Comparison of ENCODE assay signal across 18 cellular contexts in the genomic region with DNA sequence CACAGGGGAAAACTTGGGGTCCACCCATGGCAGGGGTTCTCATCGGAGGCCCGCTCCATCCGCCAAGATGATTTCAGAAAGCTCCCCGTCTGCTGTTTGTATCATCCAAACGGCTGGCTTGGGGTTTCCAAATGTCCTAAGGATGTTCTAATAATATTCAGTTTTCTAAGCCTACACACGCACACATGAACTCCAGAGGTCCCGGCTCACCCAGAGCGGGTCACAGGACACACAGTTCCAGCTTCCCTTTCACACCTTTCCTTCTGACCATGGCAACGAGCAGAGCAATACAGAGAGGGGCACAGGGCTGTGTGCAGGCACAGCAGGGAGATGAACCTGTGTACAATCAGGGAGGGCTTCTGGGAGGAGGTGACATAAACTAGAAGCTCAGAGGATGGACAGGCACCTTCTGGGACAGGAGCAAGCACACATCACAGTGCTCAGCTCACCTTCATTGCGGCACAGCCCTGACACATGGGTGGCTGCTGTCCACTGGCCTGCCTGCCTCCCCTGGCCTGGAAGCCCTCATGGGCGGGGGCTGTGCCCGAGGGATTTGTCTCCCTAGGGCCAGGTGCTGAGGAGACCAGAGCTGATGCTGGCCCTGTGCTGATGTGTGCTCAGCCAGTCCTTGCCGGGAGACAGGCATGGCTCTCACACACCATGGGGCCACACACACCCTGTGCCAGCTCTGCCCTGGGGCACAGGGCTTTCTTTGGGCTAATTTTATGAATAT. TPM values are rescaled to one million over a fixed set of nuclear protein-coding genes. Genes with fewer than 3 reads are reported as not detected.
DNase-seq lines count a peak whose midpoint lies in the region; ATAC-seq and TF ChIP-seq lines count a peak whose summit lies in the region.
"Had no signal": no experiment of that assay in that cellular context is flagged by ENCODE, and none has a peak within 500 bp of the region (broad histone marks: within the 10 kb centered on the region; RNA-seq: fewer than 3 reads in every experiment).

No MANE protein-coding gene starts in this region.

- H3K9me3 ChIP-seq in heart right ventricle: no peaks in the 10 kb centered on the region
- H3K9me3 ChIP-seq in mucosa of stomach (ENCODE audit: control insufficient read depth, low read length): no peaks in the 10 kb centered on the region
- no peaks in the 10 kb centered on the region for H3K9me3 ChIP-seq in suprapubic skin
- H3K9me3 ChIP-seq in effector memory CD4-positive, alpha-beta T cell (ENCODE audit: control insufficient read depth, low read length): no peaks in the 10 kb centered on the region

- H3K27ac ChIP-seq in RWPE1 (peak overlapping the region; percentile 57), heart right ventricle (peak overlapping the region; percentile 25 to 74 (median 64)), suprapubic skin (peak overlapping the region; percentile 22)
- H3K27ac ChIP-seq in effector memory CD4-positive, alpha-beta T cell (ENCODE audit: insufficient read depth, low read length, poor library complexity, severe bottlenecking): no peak overlapping the region
- H3K27ac ChIP-seq: parathyroid adenoma, skin epidermis had no signal

- no peak for TF ChIP-seq POLR2A in suprapubic skin (IDR thresholded peaks at IDR 0.05)

- CTCF ChIA-PET in RWPE1 (lab: Yijun Ruan, JAX): no interaction called here

- 69 to 75% methylated on average over 13 of the region's 13 CpGs for WGBS in heart right ventricle, 2 donors
- WGBS in suprapubic skin: 76% methylated on average over 10 of the region's 13 CpGs

- POLR2A ChIA-PET in RWPE1 (lab: Yijun Ruan, JAX; ENCODE audit: low non-redundant PET): no interaction called here

- H3K27me3 ChIP-seq in heart right ventricle (no peaks in the 10 kb centered on the region), mucosa of stomach (ENCODE audit: control insufficient read depth, insufficient read depth, low read length) (no peaks in the 10 kb centered on the region), suprapubic skin (peaks cover 14% of the 10 kb centered on the region)
- no peaks in the 10 kb centered on the region for H3K27me3 ChIP-seq in effector memory CD4-positive, alpha-beta T cell (replicated peaks; ENCODE audit: control insufficient read depth, insufficient read depth, low read length, poor library complexity, severe bottlenecking)

- ATAC-seq in heart right ventricle (peak in 7 of 8 donors; percentile 7 to 66 (median 27)), GM18498 (IDR thresholded peaks at IDR 0.05; ENCODE audit: unreplicated experiment) (no peak)
- ATAC-seq: naive thymus-derived CD4-positive, alpha-beta T cell had no signal

- DNase-seq in RWPE1 (ENCODE audit: low spot score) (no peak), heart right ventricle (no peak), suprapubic skin (ENCODE audit: low spot score in 2 of 2) (no peak), inferior parietal cortex (ENCODE audit: extremely low spot score) (no peak)
- DNase-seq in effector memory CD4-positive, alpha-beta T cell: no peak
- no peak for DNase-seq in activated naive CD4-positive, alpha-beta T cell treated with Interleukin-2 at 50 U/mL for 16 hours
- DNase-seq: activated naive CD8-positive, alpha-beta T cell treated with anti-CD3 and anti-CD28 coated beads for 36 hours; AML-193; glutamatergic neuron; HFFc6; naive thymus-derived CD4-positive, alpha-beta T cell; NCI-H2107; RPMI8226; stimulated activated CD4-positive, alpha-beta T cell treated with anti-CD3 and anti-CD28 coated beads, Interleukin-2, amount 100 ng/mL, for 48 hours had no signal

- H3K4me1 ChIP-seq in heart right ventricle: peaks cover 4 to 39% (median 24%) of the 10 kb centered on the region in 9 donors
- peaks cover 42% of the 10 kb centered on the region for H3K4me1 ChIP-seq in mucosa of stomach (ENCODE audit: control insufficient read depth, insufficient read depth, low read length)
- H3K4me1 ChIP-seq in suprapubic skin: peaks cover 13% of the 10 kb centered on the region
- no peaks in the 10 kb centered on the region for H3K4me1 ChIP-seq in effector memory CD4-positive, alpha-beta T cell (ENCODE audit: control insufficient read depth, insufficient read depth, low read length, poor library complexity, severe bottlenecking)
- H3K4me1 ChIP-seq: parathyroid adenoma had no signal

- H3K36me3 ChIP-seq in heart right ventricle: no peaks in the 10 kb centered on the region
- H3K36me3 ChIP-seq in mucosa of stomach (ENCODE audit: control insufficient read depth, insufficient read depth, low read length): no peaks in the 10 kb centered on the region
- no peaks in the 10 kb centered on the region for H3K36me3 ChIP-seq in suprapubic skin
- H3K36me3 ChIP-seq in effector memory CD4-positive, alpha-beta T cell (ENCODE audit: control insufficient read depth, insufficient read depth, low read length): no peaks in the 10 kb centered on the region

- H3K9ac ChIP-seq in mucosa of stomach (ENCODE audit: low read length): peak overlapping the region; percentile 58
- H3K9ac ChIP-seq: parathyroid adenoma had no signal

- H3K4me3 ChIP-seq in heart right ventricle (no peak overlapping the region), mucosa of stomach (ENCODE audit: low read length) (peak overlapping the region; percentile 38), suprapubic skin (no peak overlapping the region)
- H3K4me3 ChIP-seq in effector memory CD4-positive, alpha-beta T cell (ENCODE audit: insufficient read depth, low read depth, low read length, poor library complexity, severe bottlenecking): no peak overlapping the region
- H3K4me3 ChIP-seq: skin epidermis had no signal

- TF ChIP-seq CTCF in RWPE1 (conservative IDR thresholded peaks at IDR 0.05; ENCODE audit: low read depth): no peak
- TF ChIP-seq CTCF in heart right ventricle (IDR thresholded peaks at IDR 0.05): no peak
- no peak for TF ChIP-seq CTCF in suprapubic skin (IDR thresholded peaks at IDR 0.05)

- intact Hi-C loops in heart right ventricle (cut with DNase I): no loop called here

- no peak for TF ChIP-seq EP300 in suprapubic skin (IDR thresholded peaks at IDR 0.05)

RNA-seq across cellular contexts. Expression of gene ABLIM2, which starts 44.8 kb away (rescaled TPM):
- total RNA-seq in heart right ventricle (10 to 100 TPM; 11.6 to 27.8 (median 17.7) TPM), suprapubic skin (10 to 100 TPM; 11.2 to 16.9 (median 13.3) TPM)
- 1 to 10 TPM; 7.2 to 9.1 TPM for polyA plus RNA-seq in heart right ventricle
